ENCODE assay signal across 8 cellular contexts in genomic region chr2:152594022-152594712, GRCh38.
DNase-seq lines count a peak whose midpoint lies in the region; ATAC-seq and TF ChIP-seq lines count a peak whose summit lies in the region.

No MANE protein-coding gene starts in this region.

- H3K27me3 ChIP-seq in Karpas-422 (ENCODE audit: low read length) (no peaks in the 10 kb centered on the region), colonic mucosa (no peaks in the 10 kb centered on the region), skeletal muscle tissue (ENCODE audit: control insufficient read depth in 3 of 3, insufficient read depth in 3 of 3, low read length in 3 of 3) (no peaks in the 10 kb centered on the region)

- intact Hi-C loops in colonic mucosa (cut with DNase I) = no loop called here

- H3K9ac ChIP-seq in Karpas-422 (ENCODE audit: low read length) (no peak overlapping the region), colonic mucosa (ENCODE audit: low read depth in 2 of 2, low read length in 2 of 2) (no peak overlapping the region), skeletal muscle tissue (ENCODE audit: low read depth in 1 of 3, low read length in 3 of 3) (peak overlapping the region in 2 of 3 donors; percentile 55 to 67)

- no peaks in the 10 kb centered on the region for H4K20me1 ChIP-seq in Karpas-422 (ENCODE audit: insufficient read depth, low read depth, low read length)

- no peak overlapping the region for H2AFZ ChIP-seq in Karpas-422 (ENCODE audit: low read length)

- no peaks in the 10 kb centered on the region for H3K79me2 ChIP-seq in Karpas-422 (ENCODE audit: low read length)

- H3K36me3 ChIP-seq in Karpas-422 (ENCODE audit: insufficient read depth, low read length) = no peaks in the 10 kb centered on the region
- H3K36me3 ChIP-seq in colonic mucosa = no peaks in the 10 kb centered on the region
- H3K36me3 ChIP-seq in skeletal muscle tissue (ENCODE audit: control insufficient read depth in 3 of 3, insufficient read depth in 3 of 3, low read length in 3 of 3) = no peaks in the 10 kb centered on the region

- no peaks in the 10 kb centered on the region for H3K9me2 ChIP-seq in Karpas-422 (replicated peaks; ENCODE audit: insufficient read depth, low read length)

- H3K27ac ChIP-seq in Karpas-422 (ENCODE audit: low read length) = no peak overlapping the region
- H3K27ac ChIP-seq in colonic mucosa = peak overlapping the region; percentile 55
- H3K27ac ChIP-seq in skeletal muscle tissue (ENCODE audit: low read depth, low read length) = peak overlapping the region; percentile 94

- no peaks in the 10 kb centered on the region for H3K9me3 ChIP-seq in Karpas-422 (ENCODE audit: low read length)
- H3K9me3 ChIP-seq in colonic mucosa = no peaks in the 10 kb centered on the region
- no peaks in the 10 kb centered on the region for H3K9me3 ChIP-seq in skeletal muscle tissue (ENCODE audit: control insufficient read depth in 3 of 3, low read length in 3 of 3)

- in situ Hi-C loops in G401 (cut with HindIII; ENCODE audit: low sequenced_read_pairs) = no loop called here

- no peak overlapping the region for H3K4me3 ChIP-seq in Karpas-422 (ENCODE audit: low read length)
- H3K4me3 ChIP-seq in colonic mucosa = no peak overlapping the region
- peak overlapping the region; percentile 25 to 41 (median 26) for H3K4me3 ChIP-seq in skeletal muscle tissue (ENCODE audit: low read length in 3 of 3)

- DNase-seq in G401 (ENCODE audit: low spot score) (peak; percentile 70), Karpas-422 (peak; percentile 60), colonic mucosa (peak; percentile 59), DMS 273 (lab: John Stamatoyannopoulos, UW; ENCODE audit: unreplicated experiment) (no peak), NCI-H2107 (lab: John Stamatoyannopoulos, UW) (no peak)

- peaks cover 15% of the 10 kb centered on the region for H3K4me1 ChIP-seq in Karpas-422 (ENCODE audit: low read length)
- H3K4me1 ChIP-seq in colonic mucosa = no peaks in the 10 kb centered on the region
- H3K4me1 ChIP-seq in skeletal muscle tissue (ENCODE audit: control insufficient read depth in 3 of 3, insufficient read depth in 3 of 3, low read length in 3 of 3) = peaks cover 13 to 27% (median 19%) of the 10 kb centered on the region in 3 donors

- no peak overlapping the region for H3K4me2 ChIP-seq in Karpas-422 (ENCODE audit: low read depth, low read length, poor library complexity, severe bottlenecking)

- TF ChIP-seq CTCF in colonic mucosa (IDR thresholded peaks at IDR 0.05) = no peak

- ATAC-seq in GM21390 (IDR thresholded peaks at IDR 0.05; ENCODE audit: unreplicated experiment) (peak; percentile 91), GM19397 (IDR thresholded peaks at IDR 0.05; ENCODE audit: unreplicated experiment) (no peak)

Comparison
In these comparisons a context has a peak if more than half of its experiments do, and no peak if none do; other contexts are left out.
1. DNase-seq: peak in G401 (single experiment), Karpas-422 (single experiment) and colonic mucosa (single experiment); none in DMS 273 (single experiment) and NCI-H2107 (single experiment).
2. H3K4me3 ChIP-seq: peak in skeletal muscle tissue (3 of 3); none in Karpas-422 (single experiment) and colonic mucosa (single experiment).
3. H3K9ac ChIP-seq: peak in skeletal muscle tissue (2 of 3); none in Karpas-422 (single experiment) and colonic mucosa (0 of 2).